ENCODE assay signal across 21 cellular contexts in genomic region chr12:51190820-51191219, GRCh38. TPM values are rescaled to one million over a fixed set of nuclear protein-coding genes. Genes with fewer than 3 reads are reported as not detected.
DNase-seq lines count a peak whose midpoint lies in the region; ATAC-seq, FAIRE-seq and TF ChIP-seq lines count a peak whose summit lies in the region.
"Had no signal": no experiment of that assay in that cellular context is flagged by ENCODE, and none has a peak within 500 bp of the region (broad histone marks: within the 10 kb centered on the region; RNA-seq: fewer than 3 reads in every experiment).

No MANE protein-coding gene starts in this region.

- peak overlapping the region; percentile 7 for H4K91ac ChIP-seq in trophoblast cell (ENCODE audit: low read depth, low read length)

- no peak overlapping the region for H2BK5ac ChIP-seq in trophoblast cell (ENCODE audit: low read depth, low read length, poor library complexity)

- H2AK5ac ChIP-seq in trophoblast cell (ENCODE audit: low read length), result no peak overlapping the region

- H3K9me3 ChIP-seq in right atrium auricular region (no peaks in the 10 kb centered on the region), trophoblast cell (ENCODE audit: insufficient read depth, low read depth, low read length) (no peaks in the 10 kb centered on the region), thyroid gland (no peaks in the 10 kb centered on the region), HepG2 (ENCODE audit: low read length) (no peaks in the 10 kb centered on the region)
- H3K9me3 ChIP-seq: SJCRH30 had no signal

- no peak overlapping the region for H4K8ac ChIP-seq in trophoblast cell (ENCODE audit: low read depth, low read length)

- H3K27ac ChIP-seq in right atrium auricular region (no peak overlapping the region), trophoblast cell (ENCODE audit: low read depth, low read length) (no peak overlapping the region), thyroid gland (peak overlapping the region; percentile 39 to 77 (median 72)), HepG2 (ENCODE audit: extremely low read length, insufficient read depth, low read length) (no peak overlapping the region)
- H3K27ac ChIP-seq: SJCRH30 had no signal

- H2BK12ac ChIP-seq in trophoblast cell (ENCODE audit: low read length), result no peak overlapping the region

- no peak overlapping the region for H2BK120ac ChIP-seq in trophoblast cell (ENCODE audit: insufficient read depth, low read length, poor library complexity)

- no peak overlapping the region for H3K9ac ChIP-seq in trophoblast cell (ENCODE audit: low read length)
- no peak overlapping the region for H3K9ac ChIP-seq in HepG2 (ENCODE audit: insufficient read depth, low read depth, low read length)

- H4K20me1 ChIP-seq in HepG2 (ENCODE audit: insufficient read depth, low read length), result no peaks in the 10 kb centered on the region

- H3K14ac ChIP-seq in trophoblast cell (ENCODE audit: low read length), result no peak overlapping the region

- H3K79me1 ChIP-seq in trophoblast cell (ENCODE audit: low read length), result no peaks in the 10 kb centered on the region

- intact Hi-C loops in cardiac septum (cut with DNase I) (no loop called here), thyroid gland (cut with DNase I) (no loop called here), HepG2 (cut with micrococcal nuclease; ENCODE audit: unreplicated experiment) (no loop called here)

- in situ Hi-C loops in HepG2 (cut with HindIII; ENCODE audit: extremely low pct_ligation_motif_present, low pct_unique_long_range_greater_than_20kb), result no loop called here

- H3K4me2 ChIP-seq in trophoblast cell (ENCODE audit: low read length) (no peak overlapping the region), HepG2 (ENCODE audit: low read depth, low read length) (no peak overlapping the region)
- H3K4me2 ChIP-seq: GM23338 had no signal

- H3K4ac ChIP-seq in trophoblast cell (ENCODE audit: low read depth, low read length), result no peak overlapping the region

- no peak for FAIRE-seq in HepG2 (lab: Jason Lieb, UNC)
- FAIRE-seq: K562, RCC 7860 had no signal

- POLR2A ChIA-PET in HepG2 (lab: Yijun Ruan, JAX), result no interaction called here

- ATAC-seq in HepG2 (no peak), GM19035 (IDR thresholded peaks at IDR 0.05; ENCODE audit: unreplicated experiment) (no peak)
- ATAC-seq: GM23338, K562, SK-N-SH treated with all-trans-retinoic acid at 6 μM for 48 hours had no signal

- H3K36me3 ChIP-seq in right atrium auricular region, result peaks cover 12% of the 10 kb centered on the region
- no peaks in the 10 kb centered on the region for H3K36me3 ChIP-seq in trophoblast cell (ENCODE audit: control insufficient read depth in 1 of 2, insufficient read depth in 2 of 2, low read length in 2 of 2)
- no peaks in the 10 kb centered on the region for H3K36me3 ChIP-seq in thyroid gland
- no peaks in the 10 kb centered on the region for H3K36me3 ChIP-seq in HepG2 (replicated peaks in 1 of 2; ENCODE audit: control insufficient read depth in 1 of 2, insufficient read depth in 2 of 2, low read length in 2 of 2)
- H3K36me3 ChIP-seq: SJCRH30 had no signal

- no peak overlapping the region for H3K4me3 ChIP-seq in right atrium auricular region
- no peak overlapping the region for H3K4me3 ChIP-seq in trophoblast cell (ENCODE audit: low read depth, low read length)
- no peak overlapping the region for H3K4me3 ChIP-seq in thyroid gland (replicated peaks in 1 of 3)
- no peak overlapping the region for H3K4me3 ChIP-seq in HepG2 (replicated peaks in 1 of 3; ENCODE audit: insufficient read depth in 1 of 3, low read depth in 2 of 3, low read length in 3 of 3)
- H3K4me3 ChIP-seq: GM23338, K562, SJCRH30 had no signal

- TF ChIP-seq EP300 in HepG2 (IDR thresholded peaks at IDR 0.05; ENCODE audit: low read depth in 2 of 2, low read length in 2 of 2) (no peak), HepG2 (CRISPR knock-in tag; IDR thresholded peaks at IDR 0.05; ENCODE audit: borderline replicate concordance) (no peak)

- DNase-seq in cardiac septum (ENCODE audit: low spot score), result peak; percentile 46
- DNase-seq in right atrium auricular region (ENCODE audit: low spot score), result no peak
- peak; percentile 39 for DNase-seq in NCI-H2196 (lab: John Stamatoyannopoulos, UW; ENCODE audit: unreplicated experiment)
- no peak for DNase-seq in trophoblast cell
- DNase-seq in thyroid gland, result peak; percentile 32 to 55
- no peak for DNase-seq in HepG2 (ENCODE audit: low spot score)
- DNase-seq: Calu3, DMS153, DND-41, H9, MM.1S, NCI-H2029, NCI-H226, NCI-H510A, NCI-H69 had no signal

- H4K12ac ChIP-seq in trophoblast cell (ENCODE audit: low read depth, low read length), result no peak overlapping the region

- H3K79me2 ChIP-seq in trophoblast cell (ENCODE audit: control insufficient read depth, insufficient read depth, low read length, poor library complexity), result no peaks in the 10 kb centered on the region
- no peaks in the 10 kb centered on the region for H3K79me2 ChIP-seq in HepG2 (ENCODE audit: insufficient read depth, low read length)

- H2AFZ ChIP-seq in trophoblast cell (ENCODE audit: insufficient read depth, low read length, poor library complexity) (no peak overlapping the region), HepG2 (ENCODE audit: low read length) (no peak overlapping the region)
- H2AFZ ChIP-seq: GM23338 had no signal

- H3K23ac ChIP-seq in trophoblast cell (ENCODE audit: low read length), result no peak overlapping the region

- CTCF ChIA-PET in HepG2 (lab: Yijun Ruan, JAX; ENCODE audit: low intra/inter-chr PET ratio, low total read pairs), result no interaction called here

- H3K27me3 ChIP-seq in right atrium auricular region (no peaks in the 10 kb centered on the region), trophoblast cell (ENCODE audit: insufficient read depth, low read length) (no peaks in the 10 kb centered on the region), thyroid gland (no peaks in the 10 kb centered on the region), HepG2 (ENCODE audit: control insufficient read depth in 1 of 2, insufficient read depth in 2 of 2, low read length in 2 of 2) (peaks cover 0 to 14% of the 10 kb centered on the region in 2 experiments; a peak in 2 of 5 replicates)
- H3K27me3 ChIP-seq: SJCRH30 had no signal

- WGBS in trophoblast cell (ENCODE audit: extremely low coverage, insufficient coverage, insufficient read length), result no CpG with 5 or more reads among the region's 4 CpGs
- 82 to 86% methylated on average over 4 of the region's 4 CpGs for WGBS in thyroid gland, 2 donors
- 39% methylated on average over 2 of the region's 4 CpGs for WGBS in HepG2 (ENCODE audit: low lambda C conversion rate)

- no peak for TF ChIP-seq RAD21 in HepG2 (CRISPR knock-in tag; IDR thresholded peaks at IDR 0.05)

- H3K18ac ChIP-seq in trophoblast cell (ENCODE audit: low read length), result no peak overlapping the region

- TF ChIP-seq POLR2A in thyroid gland (IDR thresholded peaks at IDR 0.05) (no peak), HepG2 (IDR thresholded peaks at IDR 0.05; ENCODE audit: insufficient read depth in 1 of 2, low read depth in 2 of 2, low read length in 2 of 2) (no peak)

- BruUV-seq in HepG2 (replicated peaks; lab: Mats Ljungman, UMichigan), result no TSS peak

- H3K4me1 ChIP-seq in right atrium auricular region (no peaks in the 10 kb centered on the region), trophoblast cell (ENCODE audit: control insufficient read depth in 1 of 2, insufficient read depth in 2 of 2, low read length in 2 of 2) (peaks cover 0 to 3% of the 10 kb centered on the region in 2 experiments), thyroid gland (peaks cover 32 to 44% of the 10 kb centered on the region in 2 donors), HepG2 (ENCODE audit: insufficient read depth, low read length) (peaks cover 26% of the 10 kb centered on the region)

- TF ChIP-seq CTCF in right atrium auricular region (IDR thresholded peaks at IDR 0.05) (no peak), thyroid gland (IDR thresholded peaks at IDR 0.05) (no peak), HepG2 (CRISPR knock-in tag; IDR thresholded peaks at IDR 0.05) (no peak)

RNA-seq across cellular contexts. Expression of gene TFCP2, which starts 17.9 kb away (rescaled TPM):
- total RNA-seq in cardiac septum (20.2 TPM), right atrium auricular region (1 to 10 TPM; 8.6 to 9.6 TPM), thyroid gland (10 to 100 TPM; 14.9 to 22.6 (median 21.3) TPM), HepG2 (2016; rRNA removed; fragmentation: Illumina TruSeq; extraction: Trizol) (10.0 and 17.4 TPM in 2 replicates)
- 19.4 and 20.9 TPM in 2 replicates for polyA plus RNA-seq in trophoblast cell (2013)
- total RNA-seq in HepG2 (2016; cell fraction: cytosol; rRNA removed; fragmentation: Illumina TruSeq; extraction: Trizol; ENCODE audit: low read depth), result 3.0 and 4.3 TPM in 2 replicates
- total RNA-seq in HepG2 (2016; cell fraction: insoluble cytoplasmic fraction; rRNA removed; fragmentation: Illumina TruSeq; extraction: Trizol), result 9.8 and 15.5 TPM in 2 replicates
- total RNA-seq in HepG2 (2016; cell fraction: membrane; rRNA removed; fragmentation: Illumina TruSeq; extraction: Trizol), result 5.3 and 5.4 TPM in 2 replicates
- total RNA-seq in HepG2 (2016; cell fraction: nucleus; rRNA removed; fragmentation: Illumina TruSeq; extraction: Trizol), result 8.8 and 11.1 TPM in 2 replicates
- 5.7 and 7.6 TPM in 2 replicates for polyA plus RNA-seq in HepG2 (2011; rRNA removed)
- 3.4 and 5.0 TPM in 2 replicates for polyA plus RNA-seq in HepG2 (2011; cell fraction: cytosol; rRNA removed)
- 3.2 and 4.1 TPM in 2 replicates for polyA plus RNA-seq in HepG2 (2011; cell fraction: nucleus; rRNA removed)
- 9.7 and 12.0 TPM in 2 replicates for polyA plus RNA-seq in HepG2 (2012)
- polyA plus RNA-seq in HepG2 (2016; cell fraction: cytosol; fragmentation: Illumina TruSeq; extraction: Trizol; ENCODE audit: low read depth), result 1.1 and 1.2 TPM in 2 replicates
- 27.1 and 28.3 TPM in 2 replicates for polyA plus RNA-seq in HepG2 (2016; cell fraction: insoluble cytoplasmic fraction; fragmentation: Illumina TruSeq; extraction: Trizol; ENCODE audit: low read depth)
- 5.2 and 5.6 TPM in 2 replicates for polyA plus RNA-seq in HepG2 (2016; cell fraction: membrane; fragmentation: Illumina TruSeq; extraction: Trizol; ENCODE audit: low read depth)
- 17.1 and 17.2 TPM in 2 replicates for polyA plus RNA-seq in HepG2 (2016; cell fraction: nucleus; fragmentation: Illumina TruSeq; extraction: Trizol; ENCODE audit: insufficient read depth, low read depth)
- polyA minus RNA-seq in HepG2 (2011; rRNA and poly(A)+ RNA removed; ENCODE audit: low replicate concordance), result 3.8 and 10.5 TPM in 2 replicates
- polyA minus RNA-seq in HepG2 (2011; cell fraction: cytosol; rRNA and poly(A)+ RNA removed), result 4.2 and 4.7 TPM in 2 replicates
- polyA minus RNA-seq in HepG2 (2011; cell fraction: nucleus; rRNA and poly(A)+ RNA removed), result 7.3 and 8.1 TPM in 2 replicates

RNA-seq across cellular contexts. Expression of gene POU6F1, which starts 27.0 kb away (rescaled TPM):
- total RNA-seq in cardiac septum (9.1 TPM), right atrium auricular region (1 to 10 TPM; 3.0 to 6.0 TPM), thyroid gland (10 to 100 TPM; 13.8 to 16.6 (median 14.5) TPM), HepG2 (2016; rRNA removed; fragmentation: Illumina TruSeq; extraction: Trizol) (0.41 and 0.51 TPM in 2 replicates)
- polyA plus RNA-seq in trophoblast cell (2013), result 4.6 and 5.9 TPM in 2 replicates
- total RNA-seq in HepG2 (2016; cell fraction: cytosol; rRNA removed; fragmentation: Illumina TruSeq; extraction: Trizol; ENCODE audit: low read depth), result 0.10 TPM in 1 of 2 replicates, not detected in the other
- 0.63 TPM in 1 of 2 replicates, not detected in the other for total RNA-seq in HepG2 (2016; cell fraction: insoluble cytoplasmic fraction; rRNA removed; fragmentation: Illumina TruSeq; extraction: Trizol)
- 0.45 and 0.59 TPM in 2 replicates for total RNA-seq in HepG2 (2016; cell fraction: membrane; rRNA removed; fragmentation: Illumina TruSeq; extraction: Trizol)
- 0.34 and 0.47 TPM in 2 replicates for total RNA-seq in HepG2 (2016; cell fraction: nucleus; rRNA removed; fragmentation: Illumina TruSeq; extraction: Trizol)
- polyA plus RNA-seq in HepG2 (2011; rRNA removed), result 0.48 and 1.4 TPM in 2 replicates
- polyA plus RNA-seq in HepG2 (2011; cell fraction: cytosol; rRNA removed), result 0.23 and 0.44 TPM in 2 replicates
- polyA plus RNA-seq in HepG2 (2011; cell fraction: nucleus; rRNA removed), result 1.5 and 1.8 TPM in 2 replicates
- 0.42 and 0.75 TPM in 2 replicates for polyA plus RNA-seq in HepG2 (2012)
- 0.07 and 0.41 TPM in 2 replicates for polyA plus RNA-seq in HepG2 (2016; cell fraction: cytosol; fragmentation: Illumina TruSeq; extraction: Trizol; ENCODE audit: low read depth)
- polyA plus RNA-seq in HepG2 (2016; cell fraction: insoluble cytoplasmic fraction; fragmentation: Illumina TruSeq; extraction: Trizol; ENCODE audit: low read depth), result 0.44 and 0.77 TPM in 2 replicates
- 0.98 and 1.3 TPM in 2 replicates for polyA plus RNA-seq in HepG2 (2016; cell fraction: membrane; fragmentation: Illumina TruSeq; extraction: Trizol; ENCODE audit: low read depth)
- 0.45 and 1.2 TPM in 2 replicates for polyA plus RNA-seq in HepG2 (2016; cell fraction: nucleus; fragmentation: Illumina TruSeq; extraction: Trizol; ENCODE audit: insufficient read depth, low read depth)
- 0.22 and 7.6 TPM in 2 replicates for polyA minus RNA-seq in HepG2 (2011; rRNA and poly(A)+ RNA removed; ENCODE audit: low replicate concordance)
- polyA minus RNA-seq in HepG2 (2011; cell fraction: cytosol; rRNA and poly(A)+ RNA removed), result not detected in 2 replicates
- 0.52 and 1.5 TPM in 2 replicates for polyA minus RNA-seq in HepG2 (2011; cell fraction: nucleus; rRNA and poly(A)+ RNA removed)

RNA-seq across cellular contexts. Expression of gene DAZAP2, which starts 47.8 kb away (rescaled TPM):
- total RNA-seq in cardiac septum (169 TPM), right atrium auricular region (100 to 1,000 TPM; 193 to 309 TPM), thyroid gland (100 to 1,000 TPM; 238 to 452 (median 323) TPM), HepG2 (2016; rRNA removed; fragmentation: Illumina TruSeq; extraction: Trizol) (64.5 and 84.2 TPM in 2 replicates)
- polyA plus RNA-seq in trophoblast cell (2013), result 132 and 144 TPM in 2 replicates
- total RNA-seq in HepG2 (2016; cell fraction: cytosol; rRNA removed; fragmentation: Illumina TruSeq; extraction: Trizol; ENCODE audit: low read depth), result 15.2 and 15.6 TPM in 2 replicates
- total RNA-seq in HepG2 (2016; cell fraction: insoluble cytoplasmic fraction; rRNA removed; fragmentation: Illumina TruSeq; extraction: Trizol), result 65.9 and 90.3 TPM in 2 replicates
- total RNA-seq in HepG2 (2016; cell fraction: membrane; rRNA removed; fragmentation: Illumina TruSeq; extraction: Trizol), result 34.3 and 38.1 TPM in 2 replicates
- 34.2 and 36.6 TPM in 2 replicates for total RNA-seq in HepG2 (2016; cell fraction: nucleus; rRNA removed; fragmentation: Illumina TruSeq; extraction: Trizol)
- polyA plus RNA-seq in HepG2 (2011; rRNA removed), result 222 and 258 TPM in 2 replicates
- 182 and 210 TPM in 2 replicates for polyA plus RNA-seq in HepG2 (2011; cell fraction: cytosol; rRNA removed)
- polyA plus RNA-seq in HepG2 (2011; cell fraction: nucleus; rRNA removed), result 87.4 and 88.0 TPM in 2 replicates
- 76.2 and 108 TPM in 2 replicates for polyA plus RNA-seq in HepG2 (2012)
- 19.8 and 24.2 TPM in 2 replicates for polyA plus RNA-seq in HepG2 (2016; cell fraction: cytosol; fragmentation: Illumina TruSeq; extraction: Trizol; ENCODE audit: low read depth)
- polyA plus RNA-seq in HepG2 (2016; cell fraction: insoluble cytoplasmic fraction; fragmentation: Illumina TruSeq; extraction: Trizol; ENCODE audit: low read depth), result 145 and 157 TPM in 2 replicates
- polyA plus RNA-seq in HepG2 (2016; cell fraction: membrane; fragmentation: Illumina TruSeq; extraction: Trizol; ENCODE audit: low read depth), result 33.9 and 34.4 TPM in 2 replicates
- 65.7 and 66.4 TPM in 2 replicates for polyA plus RNA-seq in HepG2 (2016; cell fraction: nucleus; fragmentation: Illumina TruSeq; extraction: Trizol; ENCODE audit: insufficient read depth, low read depth)
- 262 and 758 TPM in 2 replicates for polyA minus RNA-seq in HepG2 (2011; rRNA and poly(A)+ RNA removed; ENCODE audit: low replicate concordance)
- polyA minus RNA-seq in HepG2 (2011; cell fraction: cytosol; rRNA and poly(A)+ RNA removed), result 51.4 and 56.4 TPM in 2 replicates
- polyA minus RNA-seq in HepG2 (2011; cell fraction: nucleus; rRNA and poly(A)+ RNA removed), result 56.5 and 81.8 TPM in 2 replicates

Comparison
In these comparisons a context has a peak if more than half of its experiments do, and no peak if none do; other contexts are left out.
1. DNase-seq: peak in cardiac septum (single experiment), NCI-H2196 (single experiment) and thyroid gland (2 of 2); none in right atrium auricular region (single experiment), trophoblast cell (0 of 2) and HepG2 (single experiment).
2. H3K27ac ChIP-seq: peak in thyroid gland (3 of 3); none in right atrium auricular region (0 of 2), trophoblast cell (single experiment) and HepG2 (single experiment).